Comparison of ENCODE assay signal across 1 cellular context in the genomic region with DNA sequence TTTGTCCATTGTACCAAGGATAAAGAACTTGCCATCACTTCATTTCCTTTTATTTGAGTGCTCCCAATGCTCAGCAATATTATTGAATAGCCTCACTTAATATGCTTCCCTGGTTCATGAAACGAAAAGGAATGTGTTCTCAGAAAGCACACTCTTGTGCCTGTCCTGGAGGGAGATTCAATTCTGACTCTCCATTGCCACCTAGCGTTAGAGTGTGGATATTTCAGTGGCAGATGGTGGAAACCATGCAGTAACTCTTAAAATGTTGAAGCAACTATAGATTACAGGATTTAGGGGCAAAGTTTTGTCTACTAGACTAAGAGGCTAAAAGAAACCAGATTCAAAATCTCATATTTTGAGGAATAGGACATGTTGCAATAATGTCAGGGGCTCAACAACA.
TF ChIP-seq lines count a peak whose summit lies in the region.

No MANE protein-coding gene starts in this region.

TF ChIP-seq in HCT116, 20 proteins besides CTCF, POLR2A, EP300 and RAD21 (continued from another document):
- TF ChIP-seq, protein P1, sequence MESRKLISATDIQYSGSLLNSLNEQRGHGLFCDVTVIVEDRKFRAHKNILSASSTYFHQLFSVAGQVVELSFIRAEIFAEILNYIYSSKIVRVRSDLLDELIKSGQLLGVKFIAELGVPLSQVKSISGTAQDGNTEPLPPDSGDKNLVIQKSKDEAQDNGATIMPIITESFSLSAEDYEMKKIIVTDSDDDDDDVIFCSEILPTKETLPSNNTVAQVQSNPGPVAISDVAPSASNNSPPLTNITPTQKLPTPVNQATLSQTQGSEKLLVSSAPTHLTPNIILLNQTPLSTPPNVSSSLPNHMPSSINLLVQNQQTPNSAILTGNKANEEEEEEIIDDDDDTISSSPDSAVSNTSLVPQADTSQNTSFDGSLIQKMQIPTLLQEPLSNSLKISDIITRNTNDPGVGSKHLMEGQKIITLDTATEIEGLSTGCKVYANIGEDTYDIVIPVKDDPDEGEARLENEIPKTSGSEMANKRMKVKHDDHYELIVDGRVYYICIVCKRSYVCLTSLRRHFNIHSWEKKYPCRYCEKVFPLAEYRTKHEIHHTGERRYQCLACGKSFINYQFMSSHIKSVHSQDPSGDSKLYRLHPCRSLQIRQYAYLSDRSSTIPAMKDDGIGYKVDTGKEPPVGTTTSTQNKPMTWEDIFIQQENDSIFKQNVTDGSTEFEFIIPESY (IDR thresholded peaks at IDR 0.05; ENCODE audit: extremely low read depth, insufficient replicate concordance, low read length) = no peak
- TF ChIP-seq FOSL1 (IDR thresholded peaks at IDR 0.05; ENCODE audit: low read depth) = no peak
- no peak for TF ChIP-seq EZH2 (IDR thresholded peaks at IDR 0.05)
